17 cellular contexts compared by ENCODE assay signal in the genomic region with DNA sequence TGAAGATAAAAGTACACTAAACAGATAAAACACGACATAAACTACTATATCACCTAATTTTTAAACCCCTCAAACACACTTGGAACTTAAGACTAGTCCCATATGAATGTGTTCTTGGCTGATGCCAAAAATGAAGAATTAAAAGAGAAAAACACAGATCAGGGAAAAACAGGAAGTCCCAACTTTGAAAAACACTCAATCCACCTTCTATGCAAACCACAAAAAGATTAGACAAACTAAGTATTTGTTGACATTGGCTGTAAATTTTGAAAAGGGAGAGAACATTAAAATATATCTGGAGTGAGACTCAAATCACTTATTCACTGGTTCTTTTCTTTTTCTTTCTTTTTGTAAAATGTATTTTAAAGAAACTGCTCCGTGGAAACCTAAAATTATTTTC.
DNase-seq lines count a peak whose midpoint lies in the region; ATAC-seq and TF ChIP-seq lines count a peak whose summit lies in the region.
"Had no signal": no experiment of that assay in that cellular context is flagged by ENCODE, and none has a peak within 500 bp of the region (broad histone marks: within the 10 kb centered on the region; RNA-seq: fewer than 3 reads in every experiment).

No MANE protein-coding gene starts in this region.

- H3K36me3 Mint-ChIP-seq in CD4-positive, alpha-beta memory T cell: peaks cover 24 to 36% of the 10 kb centered on the region in 2 donors
- H3K36me3 Mint-ChIP-seq in activated B cell treated with CpG ODN at 0.5 μM for 24 hours (ENCODE audit: low read depth): peaks cover 15% of the 10 kb centered on the region
- H3K36me3 Mint-ChIP-seq in CD14-positive monocyte: no peaks in the 10 kb centered on the region

- H3K4me3 Mint-ChIP-seq in CD4-positive, alpha-beta memory T cell: peak overlapping the region; percentile 16 to 73 (median 35)
- H3K4me3 Mint-ChIP-seq in activated B cell treated with CpG ODN at 0.5 μM for 24 hours (no peak overlapping the region), CD14-positive monocyte (no peak overlapping the region)
- H3K4me3 Mint-ChIP-seq: B cell had no signal

- intact Hi-C loops in CD4-positive, alpha-beta memory T cell (cut with micrococcal nuclease): no loop called here
- intact Hi-C loops in activated B cell treated with CpG ODN at 0.5 μM for 24 hours (cut with micrococcal nuclease): no loop called here
- intact Hi-C loops in CD14-positive monocyte (cut with micrococcal nuclease): no loop called here

- H3K27ac ChIP-seq in CD4-positive, alpha-beta memory T cell (ENCODE audit: low read depth, low read length): no peak overlapping the region
- H3K27ac ChIP-seq: foreskin keratinocyte, left lung, thyroid gland had no signal

- H3K36me3 ChIP-seq in CD4-positive, alpha-beta memory T cell (ENCODE audit: insufficient read depth, low read length): no peaks in the 10 kb centered on the region
- H3K36me3 ChIP-seq: left lung, thyroid gland had no signal

- ATAC-seq in activated B cell treated with CpG ODN at 0.5 μM for 24 hours (ENCODE audit: low read depth): no peak
- ATAC-seq: foreskin keratinocyte, left lung had no signal

- CTCF ChIA-PET in CD4-positive, alpha-beta memory T cell (lab: Charles Lee; ENCODE audit: partially characterized antibody): interaction anchor here (2.4 kb wide), 1 partner anchor 9 kb away, joined by 10 read pairs; no protein-coding TSS in a partner anchor
- CTCF ChIA-PET in activated B cell treated with CpG ODN at 0.5 μM for 24 hours (lab: Charles Lee): no interaction called here

- peaks cover 45 to 82% (median 54%) of the 10 kb centered on the region in 4 donors for H3K4me1 Mint-ChIP-seq in CD4-positive, alpha-beta memory T cell
- peaks cover 23% of the 10 kb centered on the region for H3K4me1 Mint-ChIP-seq in activated B cell treated with CpG ODN at 0.5 μM for 24 hours
- peaks cover 6% of the 10 kb centered on the region for H3K4me1 Mint-ChIP-seq in CD14-positive monocyte

- TF ChIP-seq CTCF in activated B cell treated with CpG ODN at 0.5 μM for 24 hours (IDR thresholded peaks at IDR 0.05) (no peak), fibroblast of pulmonary artery (IDR thresholded peaks at IDR 0.05; ENCODE audit: low read length, missing control alignments) (no peak), CD14-positive monocyte (IDR thresholded peaks at IDR 0.05) (no peak)

- no peaks in the 10 kb centered on the region for H3K27me3 ChIP-seq in CD4-positive, alpha-beta memory T cell (ENCODE audit: insufficient read depth, low read length)
- H3K27me3 ChIP-seq: foreskin keratinocyte, left lung, thyroid gland had no signal

- H3K9me3 ChIP-seq in CD4-positive, alpha-beta memory T cell (ENCODE audit: control insufficient read depth in 1 of 2, low read length in 2 of 2): no peaks in the 10 kb centered on the region
- H3K9me3 ChIP-seq: left lung, thyroid gland had no signal

- DNase-seq in A172 (ENCODE audit: low spot score) (peak; percentile 14), activated B cell treated with CpG ODN at 0.5 μM for 24 hours (no peak), fibroblast of pulmonary artery (ENCODE audit: low read depth) (peak; percentile 48), NCI-H345 (lab: John Stamatoyannopoulos, UW) (no peak), NCI-H1436 (lab: John Stamatoyannopoulos, UW) (no peak), middle frontal gyrus (ENCODE audit: extremely low spot score, low spot score) (no peak), CD14-positive monocyte (ENCODE audit: low spot score) (no peak)
- no peak for DNase-seq in CD4-positive, alpha-beta memory T cell
- DNase-seq: activated gamma-delta T cell; DMS79; effector memory CD4-positive, alpha-beta T cell; foreskin keratinocyte; left lung; NCI-H1092; NCI-H774; thyroid gland had no signal

- no peaks in the 10 kb centered on the region for H3K9me3 Mint-ChIP-seq in CD4-positive, alpha-beta memory T cell
- no peaks in the 10 kb centered on the region for H3K9me3 Mint-ChIP-seq in activated B cell treated with CpG ODN at 0.5 μM for 24 hours
- H3K9me3 Mint-ChIP-seq in CD14-positive monocyte: no peaks in the 10 kb centered on the region

- H3K4me1 ChIP-seq in CD4-positive, alpha-beta memory T cell (ENCODE audit: insufficient read depth, low read length): peaks cover 30% of the 10 kb centered on the region
- H3K4me1 ChIP-seq: foreskin keratinocyte, left lung, thyroid gland had no signal

- no peaks in the 10 kb centered on the region for H3K27me3 Mint-ChIP-seq in CD4-positive, alpha-beta memory T cell
- H3K27me3 Mint-ChIP-seq in activated B cell treated with CpG ODN at 0.5 μM for 24 hours (no peaks in the 10 kb centered on the region), CD14-positive monocyte (ENCODE audit: low read depth in 3 of 3) (no peaks in the 10 kb centered on the region)
- H3K27me3 Mint-ChIP-seq: B cell had no signal

- no peak overlapping the region for H3K4me3 ChIP-seq in CD4-positive, alpha-beta memory T cell (ENCODE audit: low read length in 2 of 2)
- no peak overlapping the region for H3K4me3 ChIP-seq in fibroblast of pulmonary artery (replicated peaks; ENCODE audit: low read depth, low read length)
- H3K4me3 ChIP-seq: left lung, thyroid gland had no signal

- POLR2A ChIA-PET in CD4-positive, alpha-beta memory T cell (lab: Charles Lee; ENCODE audit: partially characterized antibody): interaction anchor here (2.2 kb wide), 1 partner anchor 19 kb away, joined by 10 read pairs; no protein-coding TSS in a partner anchor
- POLR2A ChIA-PET in activated B cell treated with CpG ODN at 0.5 μM for 24 hours (lab: Charles Lee): no interaction called here

- H3K27ac Mint-ChIP-seq in CD4-positive, alpha-beta memory T cell: peak overlapping the region in 4 of 7 donors; percentile 34 to 70 (median 48)
- H3K27ac Mint-ChIP-seq in activated B cell treated with CpG ODN at 0.5 μM for 24 hours (peak overlapping the region; percentile 36), CD14-positive monocyte (peak overlapping the region in 1 of 7 donors; percentile 5)
- H3K27ac Mint-ChIP-seq: B cell had no signal

Comparison
In these comparisons a context has a peak if more than half of its experiments do, and no peak if none do; other contexts are left out.
1. DNase-seq: peak in A172 (single experiment) and fibroblast of pulmonary artery (single experiment); none in CD4-positive, alpha-beta memory T cell (0 of 5), activated B cell treated with CpG ODN at 0.5 μM for 24 hours (single experiment), NCI-H345 (single experiment), NCI-H1436 (single experiment), middle frontal gyrus (single experiment) and CD14-positive monocyte (single experiment).
2. H3K4me3 Mint-ChIP-seq: peak in CD4-positive, alpha-beta memory T cell (8 of 8); none in activated B cell treated with CpG ODN at 0.5 μM for 24 hours (single experiment) and CD14-positive monocyte (0 of 2).